21 cellular contexts compared by ENCODE assay signal in the genomic region with DNA sequence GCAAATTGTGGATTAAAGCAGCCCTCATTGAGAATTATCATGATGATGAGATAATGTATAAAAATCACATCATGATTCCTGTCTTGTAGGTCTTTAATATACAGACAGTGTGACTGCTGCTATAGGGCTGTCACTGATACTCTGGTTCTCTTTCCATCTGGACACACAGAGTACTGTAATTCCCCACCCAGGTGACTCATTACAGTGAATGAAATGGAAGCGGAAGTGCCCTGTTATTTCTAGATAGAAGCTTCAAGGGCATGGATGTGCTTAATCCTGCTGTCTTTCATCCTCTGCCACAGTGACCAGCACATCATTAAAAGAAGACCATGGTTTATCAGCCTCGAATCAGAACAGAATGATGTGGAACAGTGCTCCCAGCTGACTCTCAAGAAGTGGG.
"Had no signal": no experiment of that assay in that cellular context is flagged by ENCODE, and none has a peak within 500 bp of the region (broad histone marks: within the 10 kb centered on the region; RNA-seq: fewer than 3 reads in every experiment).

No MANE protein-coding gene starts in this region.

- H3K9me3 Mint-ChIP-seq: natural killer cell treated with Interleukin-12 subunit alpha and Interleukin-12 subunit beta and Interleukin-15 and Interleukin-18, amount 100 ng/mL, for 72 hours had no signal

- H3K9me3 ChIP-seq: prostate gland, right lobe of liver, thyroid gland had no signal

- H3K27me3 ChIP-seq: foreskin keratinocyte, left lung, right lobe of liver, suprapubic skin, thyroid gland had no signal

- H3K36me3 Mint-ChIP-seq: natural killer cell treated with Interleukin-12 subunit alpha and Interleukin-12 subunit beta and Interleukin-15 and Interleukin-18, amount 100 ng/mL, for 72 hours; stimulated activated effector memory CD8-positive, alpha-beta T cell treated with anti-CD3 and anti-CD28 coated beads, Interleukin-12 subunit alpha, Interleukin-12 subunit beta, amount 100 ng/mL, for 72 hours; type B pancreatic cell had no signal

- H3K27ac ChIP-seq: foreskin keratinocyte, left lung, lower lobe of right lung, parathyroid adenoma, prostate gland, right lobe of liver, suprapubic skin, thyroid gland had no signal

- H3K36me3 ChIP-seq: left lung, lower lobe of right lung, prostate gland, right lobe of liver, suprapubic skin, thyroid gland had no signal

- H3K4me3 Mint-ChIP-seq: endodermal cell; immature natural killer cell; natural killer cell treated with Interleukin-12 subunit alpha and Interleukin-12 subunit beta and Interleukin-15 and Interleukin-18, amount 100 ng/mL, for 72 hours; stimulated activated effector memory CD8-positive, alpha-beta T cell treated with anti-CD3 and anti-CD28 coated beads, Interleukin-12 subunit alpha, Interleukin-12 subunit beta, amount 100 ng/mL, for 72 hours; type B pancreatic cell had no signal

- H3K4me1 ChIP-seq: foreskin keratinocyte, left lung, lower lobe of right lung, parathyroid adenoma, prostate gland, right lobe of liver, suprapubic skin, thyroid gland had no signal

- H2AFZ ChIP-seq: parathyroid adenoma had no signal

- H3K4me1 Mint-ChIP-seq: endodermal cell; immature natural killer cell; stimulated activated effector memory CD8-positive, alpha-beta T cell treated with anti-CD3 and anti-CD28 coated beads, Interleukin-12 subunit alpha, Interleukin-12 subunit beta, amount 100 ng/mL, for 72 hours had no signal

- H3K9ac ChIP-seq: parathyroid adenoma had no signal

- H3K79me2 ChIP-seq: parathyroid adenoma had no signal

- H3K27me3 Mint-ChIP-seq: natural killer cell treated with Interleukin-12 subunit alpha and Interleukin-12 subunit beta and Interleukin-15 and Interleukin-18, amount 100 ng/mL, for 72 hours; type B pancreatic cell had no signal

- DNase-seq: effector CD4-positive, alpha-beta T cell; endodermal cell; erythroblast; foreskin keratinocyte; immature natural killer cell; left lung; lower lobe of right lung; mesenchymal stem cell; midbrain; occipital lobe; right lobe of liver; stimulated activated CD4-positive, alpha-beta T cell treated with anti-CD3 and anti-CD28 coated beads, Interleukin-4, amount 100 ng/mL, for 1 hour; stimulated activated CD8-positive, alpha-beta memory T cell treated with anti-CD3 and anti-CD28 coated beads, Interleukin-4, amount 100 ng/mL, for 48 hours; stimulated activated naive CD8-positive, alpha-beta T cell treated with anti-CD3 and anti-CD28 coated beads, Interleukin-15, Interleukin-2, amounts not matched to agents 100 U/mL and 50 U/mL, for 24 hours; thyroid gland had no signal

- H3K4me3 ChIP-seq: left lung, lower lobe of right lung, prostate gland, right lobe of liver, suprapubic skin, thyroid gland had no signal

- H3K27ac Mint-ChIP-seq: endodermal cell; immature natural killer cell; natural killer cell treated with Interleukin-12 subunit alpha and Interleukin-12 subunit beta and Interleukin-15 and Interleukin-18, amount 100 ng/mL, for 72 hours; stimulated activated effector memory CD8-positive, alpha-beta T cell treated with anti-CD3 and anti-CD28 coated beads, Interleukin-12 subunit alpha, Interleukin-12 subunit beta, amount 100 ng/mL, for 72 hours; type B pancreatic cell had no signal
